1 cellular context compared by ENCODE assay signal in genomic region chr16:57185945-57186629, GRCh38.
TF ChIP-seq lines count a peak whose summit lies in the region.

Gene PSME3IP1 (minus strand): TSS chr16:57186039. CDS start chr16:57173854, 12,185 bp downstream.
Gene RSPRY1 (plus strand): TSS chr16:57186329. CDS start chr16:57204659, 18,330 bp downstream.

TF ChIP-seq in HEK293, 187 proteins besides CTCF, POLR2A, EP300 and RAD21 (continued from another document and continues in another):
- TF ChIP-seq ZNF518A (tag by site-specific recombination; conservative IDR thresholded peaks at IDR 0.05; ENCODE audit: low read depth) = peak; percentile 63; the same call in 1 of the 2 replicates
- no peak for TF ChIP-seq ZNF785 (tag by site-specific recombination; IDR thresholded peaks at IDR 0.05)
- TF ChIP-seq ZNF18 (tag by site-specific recombination; IDR thresholded peaks at IDR 0.05) = no peak
- no peak for TF ChIP-seq ZBTB17 (tag by site-specific recombination; IDR thresholded peaks at IDR 0.05)
- peak; percentile 71 for TF ChIP-seq KLF8 (tag by site-specific recombination; IDR thresholded peaks at IDR 0.05)
- no peak for TF ChIP-seq OSR2 (tag by site-specific recombination; IDR thresholded peaks at IDR 0.05)
- TF ChIP-seq KLF10 (tag by site-specific recombination; IDR thresholded peaks at IDR 0.05) = peak; percentile 84
- no peak for TF ChIP-seq ZNF223 (tag by site-specific recombination; IDR thresholded peaks at IDR 0.05)
- no peak for TF ChIP-seq ZFP37 (tag by site-specific recombination; IDR thresholded peaks at IDR 0.05)
- TF ChIP-seq ZNF639 (tag by site-specific recombination; IDR thresholded peaks at IDR 0.05) = no peak
- no peak for TF ChIP-seq ZNF280C (tag by site-specific recombination; IDR thresholded peaks at IDR 0.05)
- TF ChIP-seq ZNF248 (tag by site-specific recombination; IDR thresholded peaks at IDR 0.05) = no peak
- TF ChIP-seq ZNF660 (tag by site-specific recombination; IDR thresholded peaks at IDR 0.05) = peak; percentile 52
- TF ChIP-seq ZNF501 (tag by site-specific recombination; IDR thresholded peaks at IDR 0.05) = 0 out of 2 replicates have a peak, but pooled peaks have one; percentile 33
- no peak for TF ChIP-seq PRDM1 (tag by site-specific recombination; IDR thresholded peaks at IDR 0.05)
- TF ChIP-seq ZNF654 (tag by site-specific recombination; IDR thresholded peaks at IDR 0.05; ENCODE audit: low read depth) = no peak
- peak; percentile 95 for TF ChIP-seq ZNF692 (tag by site-specific recombination; IDR thresholded peaks at IDR 0.05)
- no peak for TF ChIP-seq FEZF1 (tag by site-specific recombination; IDR thresholded peaks at IDR 0.05)
- TF ChIP-seq EGR2 (tag by site-specific recombination; IDR thresholded peaks at IDR 0.05; ENCODE audit: low read depth) = peak; percentile 78
- TF ChIP-seq ZNF132 (tag by site-specific recombination; IDR thresholded peaks at IDR 0.05; ENCODE audit: borderline replicate concordance) = no peak
- no peak for TF ChIP-seq OVOL3 (tag by site-specific recombination; IDR thresholded peaks at IDR 0.05)
- no peak for TF ChIP-seq AEBP2 (tag by site-specific recombination; IDR thresholded peaks at IDR 0.05; ENCODE audit: borderline replicate concordance)
- peak; percentile 48 for TF ChIP-seq ZNF843 (tag by site-specific recombination; IDR thresholded peaks at IDR 0.05)
- TF ChIP-seq ELK4 (IDR thresholded peaks at IDR 0.05; ENCODE audit: borderline replicate concordance, low read depth, low read length) = 0 out of 2 replicates have a peak, but pooled peaks have one; percentile 26
- TF ChIP-seq ZNF16 (tag by site-specific recombination; IDR thresholded peaks at IDR 0.05; ENCODE audit: low read depth) = no peak
- no peak for TF ChIP-seq ZNF704 (tag by site-specific recombination; IDR thresholded peaks at IDR 0.05)
- TF ChIP-seq ZNF707 (tag by site-specific recombination; IDR thresholded peaks at IDR 0.05) = no peak
- TF ChIP-seq REST (tag by site-specific recombination; IDR thresholded peaks at IDR 0.05) = no peak
- no peak for TF ChIP-seq ZNF362 (tag by site-specific recombination; IDR thresholded peaks at IDR 0.05)
- no peak; the same call in 1 of the 2 replicates for TF ChIP-seq GLIS2 (tag by site-specific recombination; IDR thresholded peaks at IDR 0.05)
- TF ChIP-seq ZNF394 (tag by site-specific recombination; IDR thresholded peaks at IDR 0.05; ENCODE audit: borderline replicate concordance) = no peak
- TF ChIP-seq ZNF174 (tag by site-specific recombination; IDR thresholded peaks at IDR 0.05) = no peak
- no peak for TF ChIP-seq ZNF138 (tag by site-specific recombination; IDR thresholded peaks at IDR 0.05; ENCODE audit: borderline replicate concordance)
- no peak for TF ChIP-seq ZNF239 (tag by site-specific recombination; IDR thresholded peaks at IDR 0.05)
- no peak for TF ChIP-seq ZNF548 (tag by site-specific recombination; IDR thresholded peaks at IDR 0.05)
- TF ChIP-seq ZFHX2 (tag by site-specific recombination; conservative IDR thresholded peaks at IDR 0.05) = peak; percentile 75
- TF ChIP-seq ZNF341 (tag by site-specific recombination; IDR thresholded peaks at IDR 0.05; ENCODE audit: low read depth) = peak; percentile 98
